Comparison of ENCODE assay signal across 8 cellular contexts in genomic region chr1:42956739-42957138, GRCh38. TPM values are rescaled to one million over a fixed set of nuclear protein-coding genes. Genes with fewer than 3 reads are reported as not detected.
DNase-seq lines count a peak whose midpoint lies in the region; ATAC-seq, FAIRE-seq and TF ChIP-seq lines count a peak whose summit lies in the region.

No MANE protein-coding gene starts in this region.

- TF ChIP-seq EP300 in HepG2 (IDR thresholded peaks at IDR 0.05; ENCODE audit: low read depth in 2 of 2, low read length in 2 of 2): no peak
- no peak for TF ChIP-seq EP300 in HepG2 (CRISPR knock-in tag; IDR thresholded peaks at IDR 0.05; ENCODE audit: borderline replicate concordance)

- peak overlapping the region; percentile 93 for H3K4me2 ChIP-seq in HepG2 (ENCODE audit: low read depth, low read length)

- H3K9ac ChIP-seq in HepG2 (ENCODE audit: insufficient read depth, low read depth, low read length): peak overlapping the region; percentile 88

- BruUV-seq in HepG2 (replicated peaks; lab: Mats Ljungman, UMichigan): no TSS peak

- no peaks in the 10 kb centered on the region for H3K9me3 ChIP-seq in HepG2 (ENCODE audit: low read length)
- no peaks in the 10 kb centered on the region for H3K9me3 ChIP-seq in right lobe of liver
- H3K9me3 ChIP-seq in mesodermal cell (ENCODE audit: control insufficient read depth, low read length): no peaks in the 10 kb centered on the region

- 4% methylated on average over 3 of the region's 3 CpGs for WGBS in HepG2 (ENCODE audit: low lambda C conversion rate)
- 30% methylated on average over 3 of the region's 3 CpGs for WGBS in right lobe of liver (ENCODE audit: insufficient coverage, low coverage, low lambda C conversion rate, missing lambda C conversion rate)
- WGBS in mesodermal cell (ENCODE audit: insufficient coverage in 2 of 2), 2 experiments: 35% methylated on average over 3 of the region's 3 CpGs; no CpG with 5 or more reads in 1 of the 2 experiments

- TF ChIP-seq POLR2A in HepG2 (IDR thresholded peaks at IDR 0.05; ENCODE audit: insufficient read depth in 1 of 2, low read depth in 2 of 2, low read length in 2 of 2): no peak
- TF ChIP-seq POLR2A in right lobe of liver (IDR thresholded peaks at IDR 0.05): no peak

- in situ Hi-C loops in HepG2 (cut with HindIII; ENCODE audit: extremely low pct_ligation_motif_present, low pct_unique_long_range_greater_than_20kb): loop anchor here (5.0 kb wide), 1 partner anchor 116 kb away; no protein-coding TSS in a partner anchor
- in situ Hi-C loops in astrocyte of the cerebellum (cut with HindIII; ENCODE audit: low sequenced_read_pairs): no loop called here

- TF ChIP-seq RAD21 in HepG2 (CRISPR knock-in tag; IDR thresholded peaks at IDR 0.05): no peak

- no peak overlapping the region for H2AFZ ChIP-seq in HepG2 (ENCODE audit: low read length)

- H3K4me3 ChIP-seq in HepG2 (replicated peaks in 1 of 3; ENCODE audit: insufficient read depth in 1 of 3, low read depth in 2 of 3, low read length in 3 of 3) (peak overlapping the region; percentile 93 to 97 (median 97)), right lobe of liver (peak overlapping the region in 1 of 3 donors; percentile 81), astrocyte of the cerebellum (ENCODE audit: low read depth, low read length) (peak overlapping the region; percentile 87), mesodermal cell (ENCODE audit: extremely low read depth, insufficient read depth, low read length, poor library complexity, severe bottlenecking) (peak overlapping the region; percentile 74)

- H3K36me3 ChIP-seq in HepG2 (replicated peaks in 1 of 2; ENCODE audit: control insufficient read depth in 1 of 2, insufficient read depth in 2 of 2, low read length in 2 of 2) (peaks cover 36 to 48% of the 10 kb centered on the region in 2 experiments), right lobe of liver (no peaks in the 10 kb centered on the region), mesodermal cell (ENCODE audit: control insufficient read depth, insufficient read depth, low read length) (peaks cover 37% of the 10 kb centered on the region)

- TF ChIP-seq CTCF in HepG2 (CRISPR knock-in tag; IDR thresholded peaks at IDR 0.05) (no peak), right lobe of liver (IDR thresholded peaks at IDR 0.05) (no peak), astrocyte of the cerebellum (IDR thresholded peaks at IDR 0.05; ENCODE audit: low read depth, low read length, missing control alignments) (no peak)

- intact Hi-C loops in HepG2 (cut with micrococcal nuclease; ENCODE audit: unreplicated experiment): loop anchor here (5.0 to 10.0 kb wide), 2 partner anchors 34 to 48 kb away; no protein-coding TSS in a partner anchor
- intact Hi-C loops in right lobe of liver (cut with DNase I): no loop called here

- ATAC-seq in HepG2 (no peak), right lobe of liver (no peak)

- H4K20me1 ChIP-seq in HepG2 (ENCODE audit: insufficient read depth, low read length): peaks cover 61% of the 10 kb centered on the region

- H3K27me3 ChIP-seq in HepG2 (ENCODE audit: control insufficient read depth in 1 of 2, insufficient read depth in 2 of 2, low read length in 2 of 2): no peaks in the 10 kb centered on the region; a peak in 1 of 5 replicates
- no peaks in the 10 kb centered on the region for H3K27me3 ChIP-seq in right lobe of liver

- DNase-seq in HepG2 (ENCODE audit: low spot score): no peak
- DNase-seq in right lobe of liver: no peak
- no peak for DNase-seq in astrocyte of the cerebellum (ENCODE audit: low read depth)
- no peak for DNase-seq in NCI-H345 treated with DMSO at 0.1 percent for 48 hours (lab: John Stamatoyannopoulos, UW; ENCODE audit: unreplicated experiment)
- no peak for DNase-seq in DMS 273 treated with DMSO at 0.1 percent for 48 hours (lab: John Stamatoyannopoulos, UW)
- no peak for DNase-seq in ureter (ENCODE audit: low spot score)
- no peak for DNase-seq in mucosa of gallbladder (ENCODE audit: low spot score)

- CTCF ChIA-PET in HepG2 (lab: Yijun Ruan, JAX; ENCODE audit: low intra/inter-chr PET ratio, low total read pairs): no interaction called here

- peaks cover 88% of the 10 kb centered on the region for H3K79me2 ChIP-seq in HepG2 (ENCODE audit: insufficient read depth, low read length)

- POLR2A ChIA-PET in HepG2 (lab: Yijun Ruan, JAX): interaction anchor here (1.1 to 1.8 kb wide), 5 partner anchors 18 to 111 kb away, joined by 3 to 7 read pairs (median 4); partner anchors contain the start of gene ZNF691

- H3K27ac ChIP-seq in HepG2 (ENCODE audit: extremely low read length, insufficient read depth, low read length): peak overlapping the region; percentile 80
- H3K27ac ChIP-seq in right lobe of liver: no peak overlapping the region
- H3K27ac ChIP-seq in mesodermal cell (ENCODE audit: low read depth, low read length, severe bottlenecking): no peak overlapping the region

- FAIRE-seq in HepG2 (lab: Jason Lieb, UNC): no peak

- peaks cover 68% of the 10 kb centered on the region for H3K4me1 ChIP-seq in HepG2 (ENCODE audit: insufficient read depth, low read length)
- H3K4me1 ChIP-seq in right lobe of liver: peaks cover 0 to 14% (median 0%) of the 10 kb centered on the region in 4 donors
- peaks cover 33% of the 10 kb centered on the region for H3K4me1 ChIP-seq in mesodermal cell (ENCODE audit: control insufficient read depth, insufficient read depth, low read length, poor library complexity, severe bottlenecking)

TF ChIP-seq in HepG2, 621 proteins besides CTCF, POLR2A, EP300 and RAD21:
- TF ChIP-seq RBFOX2 (IDR thresholded peaks at IDR 0.05; ENCODE audit: low read depth, low read length): peak; percentile 53; the same call in 1 of the 2 replicates
- no peak for TF ChIP-seq RBM22 (optimal IDR thresholded peaks at IDR 0.05; ENCODE audit: low read length)
- no peak for TF ChIP-seq ZBTB20 (CRISPR knock-in tag; IDR thresholded peaks at IDR 0.05; ENCODE audit: borderline replicate concordance, low read depth)
- no peak for TF ChIP-seq FOXC1 (CRISPR knock-in tag; IDR thresholded peaks at IDR 0.05; ENCODE audit: borderline replicate concordance)
- TF ChIP-seq TAF1 (CRISPR knock-in tag; IDR thresholded peaks at IDR 0.05): peak; percentile 16; the same call in 1 of the 2 replicates
- TF ChIP-seq POLR2G (IDR thresholded peaks at IDR 0.05; ENCODE audit: low read depth, low read length): 0 out of 2 replicates have a peak, but pooled peaks have one; percentile 11

RNA-seq across cellular contexts. Expression of gene SLC2A1, which starts 1.9 kb away (rescaled TPM):
- total RNA-seq in HepG2 (2016; rRNA removed; fragmentation: Illumina TruSeq; extraction: Trizol) (54.3 and 125 TPM in 2 replicates), right lobe of liver (10 to 100 TPM in 1 of 6 experiments, 1 to 10 TPM in 4, under 1 TPM in 1; 0.74 to 34.3 (median 5.8) TPM), ureter (246 TPM), mucosa of gallbladder (142 TPM)
- total RNA-seq in HepG2 (2016; cell fraction: cytosol; rRNA removed; fragmentation: Illumina TruSeq; extraction: Trizol; ENCODE audit: low read depth): 17.1 and 18.0 TPM in 2 replicates
- 44.3 and 121 TPM in 2 replicates for total RNA-seq in HepG2 (2016; cell fraction: insoluble cytoplasmic fraction; rRNA removed; fragmentation: Illumina TruSeq; extraction: Trizol)
- total RNA-seq in HepG2 (2016; cell fraction: membrane; rRNA removed; fragmentation: Illumina TruSeq; extraction: Trizol): 38.1 and 44.0 TPM in 2 replicates
- 146 and 160 TPM in 2 replicates for total RNA-seq in HepG2 (2016; cell fraction: nucleus; rRNA removed; fragmentation: Illumina TruSeq; extraction: Trizol)
- 315 and 423 TPM in 2 replicates for polyA plus RNA-seq in HepG2 (2011; rRNA removed)
- 201 and 410 TPM in 2 replicates for polyA plus RNA-seq in HepG2 (2011; cell fraction: cytosol; rRNA removed)
- polyA plus RNA-seq in HepG2 (2011; cell fraction: nucleus; rRNA removed): 305 and 663 TPM in 2 replicates
- polyA plus RNA-seq in HepG2 (2012): 253 and 372 TPM in 2 replicates
- polyA plus RNA-seq in HepG2 (2016; cell fraction: cytosol; fragmentation: Illumina TruSeq; extraction: Trizol; ENCODE audit: low read depth): 10.8 and 11.3 TPM in 2 replicates
- polyA plus RNA-seq in HepG2 (2016; cell fraction: insoluble cytoplasmic fraction; fragmentation: Illumina TruSeq; extraction: Trizol; ENCODE audit: low read depth): 47.5 and 58.0 TPM in 2 replicates
- 20.7 and 24.0 TPM in 2 replicates for polyA plus RNA-seq in HepG2 (2016; cell fraction: membrane; fragmentation: Illumina TruSeq; extraction: Trizol; ENCODE audit: low read depth)
- polyA plus RNA-seq in HepG2 (2016; cell fraction: nucleus; fragmentation: Illumina TruSeq; extraction: Trizol; ENCODE audit: insufficient read depth, low read depth): 232 and 245 TPM in 2 replicates
- 61.9 and 1,182 TPM in 2 replicates for polyA minus RNA-seq in HepG2 (2011; rRNA and poly(A)+ RNA removed; ENCODE audit: low replicate concordance)
- polyA minus RNA-seq in HepG2 (2011; cell fraction: cytosol; rRNA and poly(A)+ RNA removed): 204 and 374 TPM in 2 replicates
- 146 and 207 TPM in 2 replicates for polyA minus RNA-seq in HepG2 (2011; cell fraction: nucleus; rRNA and poly(A)+ RNA removed)
- 99.2 TPM for polyA plus RNA-seq in mesodermal cell (2013, experiment 1 of 2)
- polyA plus RNA-seq in mesodermal cell (2013, experiment 2 of 2): 95.3 TPM
